1 cellular context compared by ENCODE assay signal in genomic region chr1:229203030-229203751, GRCh38.
TF ChIP-seq lines count a peak whose summit lies in the region.

No MANE protein-coding gene starts in this region.

TF ChIP-seq in HepG2, 621 proteins besides CTCF, POLR2A, EP300 and RAD21 (continued from another document and continues in another):
- TF ChIP-seq MED13 (CRISPR knock-in tag; IDR thresholded peaks at IDR 0.05) (no peak), PHB2 (IDR thresholded peaks at IDR 0.05; ENCODE audit: partially characterized antibody) (no peak), FOXK2 (IDR thresholded peaks at IDR 0.05) (no peak), NCOA2 (CRISPR knock-in tag; IDR thresholded peaks at IDR 0.05) (no peak), ZNF282 (IDR thresholded peaks at IDR 0.05; ENCODE audit: partially characterized antibody) (no peak), ZSCAN12 (CRISPR knock-in tag; IDR thresholded peaks at IDR 0.05) (0 out of 2 replicates have a peak, but pooled peaks have one; percentile 44), ZNF407 (CRISPR knock-in tag; IDR thresholded peaks at IDR 0.05; ENCODE audit: not compliant biosample characterization) (no peak), MYNN (CRISPR knock-in tag; IDR thresholded peaks at IDR 0.05; ENCODE audit: low read depth) (no peak), HDAC6 (IDR thresholded peaks at IDR 0.05; ENCODE audit: low read depth, low read length) (no peak), ZNF414 (CRISPR knock-in tag; IDR thresholded peaks at IDR 0.05) (no peak), ZNF605 (CRISPR knock-in tag; IDR thresholded peaks at IDR 0.05) (0 out of 2 replicates have a peak, but pooled peaks have one; percentile 32), ISX (CRISPR knock-in tag; conservative IDR thresholded peaks at IDR 0.05) (no peak), ZNF44 (CRISPR knock-in tag; IDR thresholded peaks at IDR 0.05) (no peak), ZC3H4 (CRISPR knock-in tag; IDR thresholded peaks at IDR 0.05; ENCODE audit: borderline replicate concordance) (no peak), ZNF362 (CRISPR knock-in tag; IDR thresholded peaks at IDR 0.05; ENCODE audit: borderline replicate concordance) (no peak), ONECUT2 (CRISPR knock-in tag; IDR thresholded peaks at IDR 0.05) (no peak), ZBTB7A (CRISPR knock-in tag; IDR thresholded peaks at IDR 0.05) (no peak), MED8 (CRISPR knock-in tag; IDR thresholded peaks at IDR 0.05; ENCODE audit: insufficient replicate concordance) (peak; percentile 29), MNT (IDR thresholded peaks at IDR 0.05) (no peak), DRAP1 (CRISPR knock-in tag; IDR thresholded peaks at IDR 0.05) (peak; percentile 85), DBP (CRISPR knock-in tag; IDR thresholded peaks at IDR 0.05; ENCODE audit: not compliant biosample characterization) (no peak), RARG (CRISPR knock-in tag; IDR thresholded peaks at IDR 0.05; ENCODE audit: low read depth) (no peak), ZBTB37 (CRISPR knock-in tag; IDR thresholded peaks at IDR 0.05) (no peak), MBNL3 (CRISPR knock-in tag; conservative IDR thresholded peaks at IDR 0.05) (no peak), ZNF740 (CRISPR knock-in tag; IDR thresholded peaks at IDR 0.05) (peak; percentile 99), CREB1 (IDR thresholded peaks at IDR 0.05) (peak; percentile 79), CREB1 (CRISPR knock-in tag; IDR thresholded peaks at IDR 0.05) (peak; percentile 76), ZNF780A (CRISPR knock-in tag; IDR thresholded peaks at IDR 0.05) (no peak), KDM3A (CRISPR knock-in tag; IDR thresholded peaks at IDR 0.05; ENCODE audit: low read depth) (no peak), PHF5A (CRISPR knock-in tag; IDR thresholded peaks at IDR 0.05; ENCODE audit: low read depth, unreplicated experiment) (no peak), ZNF713 (CRISPR knock-in tag; IDR thresholded peaks at IDR 0.05) (no peak), REPIN1 (CRISPR knock-in tag; IDR thresholded peaks at IDR 0.05; ENCODE audit: borderline replicate concordance, low read depth) (0 out of 2 replicates have a peak, but pooled peaks have one; percentile 31), SOX13 (IDR thresholded peaks at IDR 0.05) (no peak; the same call in 1 of the 2 replicates), SOX13 (CRISPR knock-in tag; conservative IDR thresholded peaks at IDR 0.05 in 1 of 2, IDR thresholded peaks at IDR 0.05 in 1 of 2) (peak in 1 of 2 experiments; percentile 54; a peak in 2 of 4 replicates), SOX5 (CRISPR knock-in tag; IDR thresholded peaks at IDR 0.05; ENCODE audit: borderline replicate concordance) (peak; percentile 39), EHMT2 (IDR thresholded peaks at IDR 0.05; ENCODE audit: borderline replicate concordance, low read depth, low read length) (peak; percentile 82; the same call in 1 of the 2 replicates), ADNP (CRISPR knock-in tag; IDR thresholded peaks at IDR 0.05) (no peak), HOXA9 (CRISPR knock-in tag; IDR thresholded peaks at IDR 0.05; ENCODE audit: borderline replicate concordance) (no peak), DNMT1 (CRISPR knock-in tag; IDR thresholded peaks at IDR 0.05) (no peak), FOXJ3 (CRISPR knock-in tag; IDR thresholded peaks at IDR 0.05; ENCODE audit: borderline replicate concordance) (peak; percentile 25; the same call in 1 of the 2 replicates), ZNF800 (CRISPR knock-in tag; IDR thresholded peaks at IDR 0.05) (peak; percentile 24), TRIM24 (CRISPR knock-in tag; IDR thresholded peaks at IDR 0.05) (no peak), NFKBIZ (CRISPR knock-in tag; IDR thresholded peaks at IDR 0.05) (no peak), NONO (IDR thresholded peaks at IDR 0.05) (no peak), NONO (CRISPR knock-in tag; conservative IDR thresholded peaks at IDR 0.05) (no peak), ZNF234 (CRISPR knock-in tag; conservative IDR thresholded peaks at IDR 0.05) (no peak), BATF2 (CRISPR knock-in tag; IDR thresholded peaks at IDR 0.05) (no peak), MAX (IDR thresholded peaks at IDR 0.05) (0 out of 2 replicates have a peak, but pooled peaks have one; percentile 62), MEF2D (CRISPR knock-in tag; IDR thresholded peaks at IDR 0.05) (0 out of 2 replicates have a peak, but pooled peaks have one; percentile 31), GABPB1 (CRISPR knock-in tag; IDR thresholded peaks at IDR 0.05) (peak; percentile 49; the same call in 1 of the 2 replicates), HNF4G (IDR thresholded peaks at IDR 0.05; ENCODE audit: borderline replicate concordance, low read depth, low read length) (peak; percentile 53; the same call in 1 of the 2 replicates), HNF4G (CRISPR knock-in tag; IDR thresholded peaks at IDR 0.05; ENCODE audit: borderline replicate concordance, low read depth) (peak; percentile 61; the same call in 1 of the 2 replicates), ZFP90 (CRISPR knock-in tag; IDR thresholded peaks at IDR 0.05; ENCODE audit: borderline replicate concordance) (peak; percentile 68; the same call in 1 of the 2 replicates)
